ENCODE assay signal across 10 cellular contexts in the genomic region with DNA sequence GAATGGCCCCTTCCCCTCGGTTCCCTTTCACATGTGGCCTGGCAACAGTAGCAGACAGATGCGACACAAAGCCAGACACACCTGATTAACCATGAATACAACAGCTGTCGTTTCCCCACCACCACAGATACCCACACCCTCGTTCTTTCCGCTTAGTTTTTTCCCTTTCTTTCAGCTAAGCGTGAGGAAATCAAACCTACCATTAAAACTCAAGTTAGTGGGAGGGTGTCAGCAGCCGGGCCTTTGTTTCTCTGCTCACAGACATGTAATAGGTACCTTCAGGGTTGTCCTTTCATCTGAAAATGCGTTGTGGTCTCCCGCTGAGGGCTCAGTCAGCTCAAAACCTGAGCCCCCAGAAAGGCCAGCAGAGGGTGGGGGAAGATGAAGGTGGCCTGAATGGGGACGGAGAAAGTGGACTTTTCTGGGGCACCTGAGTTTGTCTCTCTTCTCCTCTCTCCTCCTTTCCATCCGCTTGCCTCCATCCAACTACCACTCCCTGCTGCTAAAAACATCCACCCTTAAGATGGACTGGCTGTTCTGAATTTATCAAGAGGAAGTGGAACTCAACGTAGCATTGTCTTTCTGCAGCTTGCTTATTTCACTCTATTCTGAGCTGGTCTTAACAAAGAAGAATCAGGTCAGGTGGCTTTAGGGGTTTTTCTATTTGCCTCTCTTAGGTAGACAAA.
A peak's percentile ranks its signal among the peaks of the same experiment; 100 is the strongest.
DNase-seq lines count a peak whose midpoint lies in the region; ATAC-seq, FAIRE-seq and TF ChIP-seq lines count a peak whose summit lies in the region.
"Had no signal": no experiment of that assay in that cellular context is flagged by ENCODE, and none has a peak within 500 bp of the region (broad histone marks: within the 10 kb centered on the region; RNA-seq: fewer than 3 reads in every experiment).

No MANE protein-coding gene starts in this region.

- peak overlapping the region; percentile 100 for H3K27ac Mint-ChIP-seq in activated T-helper 17 cell treated with anti-CD3 and anti-CD28 coated beads, Interleukin-2, amount 50 U/mL, for 72 hours

- peaks cover 57% of the 10 kb centered on the region for H3K4me1 Mint-ChIP-seq in activated T-helper 17 cell treated with anti-CD3 and anti-CD28 coated beads, Interleukin-2, amount 50 U/mL, for 72 hours

- intact Hi-C loops in lower leg skin (cut with DNase I; ENCODE audit: low total_unique reads), result no loop called here

- peak; percentile 38 for DNase-seq in stimulated activated CD4-positive, alpha-beta T cell treated with anti-CD3 and anti-CD28 coated beads, Interleukin-15, amount 100 ng/mL, for 24 hours
- no peak for DNase-seq in stimulated activated CD4-positive, alpha-beta T cell treated with anti-CD3 and anti-CD28 coated beads, Interleukin-1b, Interleukin-23, amount 100 ng/mL, for 48 hours
- DNase-seq in KBM-7, result peak; percentile 20
- DNase-seq in 8988T, result no peak
- DNase-seq in lower leg skin (ENCODE audit: low spot score in 2 of 2), result no peak
- DNase-seq in NCI-H446 (lab: John Stamatoyannopoulos, UW), result no peak
- DNase-seq in frontal cortex (ENCODE audit: low spot score in 2 of 2), result no peak
- DNase-seq: SW 1271 had no signal

- WGBS in lower leg skin, 2 donors, result 84 to 95% methylated on average over 12 of the region's 12 CpGs

- TF ChIP-seq CTCF in lower leg skin (IDR thresholded peaks at IDR 0.05), result no peak

- ATAC-seq in activated T-helper 17 cell treated with anti-CD3 and anti-CD28 coated beads, Interleukin-2, amount 50 U/mL, for 72 hours (replicated peaks), result no peak

- no peak for TF ChIP-seq POLR2A in lower leg skin (IDR thresholded peaks at IDR 0.05)

- in situ Hi-C loops in KBM-7 (cut with MboI; ENCODE audit: low pct_unique_long_range_greater_than_20kb, low sequenced_read_pairs), result no loop called here

- H3K4me3 Mint-ChIP-seq in activated T-helper 17 cell treated with anti-CD3 and anti-CD28 coated beads, Interleukin-2, amount 50 U/mL, for 72 hours, result peak overlapping the region; percentile 78

- H3K36me3 Mint-ChIP-seq in activated T-helper 17 cell treated with anti-CD3 and anti-CD28 coated beads, Interleukin-2, amount 50 U/mL, for 72 hours (ENCODE audit: low read depth), result peaks cover 32% of the 10 kb centered on the region

- H3K9me3 Mint-ChIP-seq in activated T-helper 17 cell treated with anti-CD3 and anti-CD28 coated beads, Interleukin-2, amount 50 U/mL, for 72 hours, result no peaks in the 10 kb centered on the region

- H3K4me3 ChIP-seq in lower leg skin (ENCODE audit: low read depth, poor library complexity, severe bottlenecking), result no peak overlapping the region
- H3K4me3 ChIP-seq: lung had no signal

- no peak for FAIRE-seq in frontal cortex (lab: Jason Lieb, UNC)

- no peaks in the 10 kb centered on the region for H3K27me3 Mint-ChIP-seq in activated T-helper 17 cell treated with anti-CD3 and anti-CD28 coated beads, Interleukin-2, amount 50 U/mL, for 72 hours

Comparison
In these comparisons a context has a peak if more than half of its experiments do, and no peak if none do; other contexts are left out.
1. DNase-seq: peak in stimulated activated CD4-positive, alpha-beta T cell treated with anti-CD3 and anti-CD28 coated beads, Interleukin-15, amount 100 ng/mL, for 24 hours (single experiment) and KBM-7 (single experiment); none in stimulated activated CD4-positive, alpha-beta T cell treated with anti-CD3 and anti-CD28 coated beads, Interleukin-1b, Interleukin-23, amount 100 ng/mL, for 48 hours (single experiment), 8988T (single experiment), lower leg skin (0 of 2), NCI-H446 (0 of 2) and frontal cortex (0 of 2).